23 cellular contexts compared by ENCODE assay signal in genomic region chr2:178976351-178976750, GRCh38.
"Had no signal": no experiment of that assay in that cellular context is flagged by ENCODE, and none has a peak within 500 bp of the region (broad histone marks: within the 10 kb centered on the region; RNA-seq: fewer than 3 reads in every experiment).

No MANE protein-coding gene starts in this region.

- H3K27me3 ChIP-seq: pancreas, spleen, suprapubic skin, tibial artery, upper lobe of right lung had no signal

- H3K4me1 ChIP-seq: left ventricle myocardium inferior, pancreas, prostate gland, spleen, suprapubic skin, tibial artery, upper lobe of right lung had no signal

- H3K4me3 ChIP-seq: left ventricle myocardium inferior, lung, mucosa of descending colon, pancreas, prostate gland, spleen, suprapubic skin, thoracic aorta, tibial artery, upper lobe of right lung had no signal

- H3K36me3 ChIP-seq: pancreas, prostate gland, spleen, suprapubic skin, thoracic aorta, tibial artery, upper lobe of right lung had no signal

- H3K9me3 ChIP-seq: left ventricle myocardium inferior, mucosa of descending colon, pancreas, prostate gland, spleen, suprapubic skin, thoracic aorta, tibial artery, upper lobe of right lung had no signal

- H3K27ac ChIP-seq: left ventricle myocardium inferior, pancreas, prostate gland, spleen, suprapubic skin, thoracic aorta, tibial artery, upper lobe of right lung had no signal

- DNase-seq: hypothalamus; immature natural killer cell; islet precursor cell; left ventricle myocardium inferior; midbrain; mucosa of descending colon; naive thymus-derived CD8-positive, alpha-beta T cell; nucleus accumbens; pancreas; posterior cingulate gyrus; retina; right cardiac atrium; small intestine; spleen; stimulated activated CD4-positive, alpha-beta T cell treated with anti-CD3 and anti-CD28 coated beads, Interleukin-4, amount 100 ng/mL, for 24 hours; stimulated activated naive CD4-positive, alpha-beta T cell; tibial artery; trophoblast cell; upper lobe of right lung had no signal
